ENCODE assay signal across 1 cellular context in the genomic region with DNA sequence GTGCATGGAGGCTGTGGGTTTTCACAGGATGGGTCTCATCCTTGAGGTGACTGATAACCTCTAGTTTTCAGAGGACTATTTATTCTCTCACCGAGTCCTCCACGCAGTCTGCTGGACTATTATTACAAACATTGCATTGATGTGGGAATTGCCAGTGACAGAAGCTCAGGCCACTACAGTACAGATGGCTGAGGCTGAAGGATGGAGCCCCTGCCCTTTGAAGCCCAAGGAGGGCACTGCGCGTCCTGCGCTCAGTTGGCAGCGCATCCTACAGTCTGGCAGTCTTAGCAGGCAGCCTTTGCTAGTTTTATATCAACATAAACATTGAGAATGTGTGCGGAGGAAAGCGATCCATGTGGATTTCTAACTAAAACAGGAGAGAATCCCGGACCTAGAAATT.
TF ChIP-seq lines count a peak whose summit lies in the region.

No MANE protein-coding gene starts in this region.

TF ChIP-seq in K562, 482 proteins besides CTCF, POLR2A, EP300 and RAD21:
- TF ChIP-seq ZNF644 (tag; IDR thresholded peaks at IDR 0.05; ENCODE audit: low read depth), result no peak
- TF ChIP-seq JUN (IDR thresholded peaks at IDR 0.05; ENCODE audit: borderline replicate concordance, low read depth, low read length), result no peak
- no peak for TF ChIP-seq JUN (CRISPR knock-in tag; IDR thresholded peaks at IDR 0.05; ENCODE audit: borderline replicate concordance)
- no peak for TF ChIP-seq TBP (optimal IDR thresholded peaks at IDR 0.05; ENCODE audit: low read depth, low read length)
- TF ChIP-seq ZNF695 (CRISPR knock-in tag; IDR thresholded peaks at IDR 0.05), result no peak
- no peak for TF ChIP-seq PTRF (tag; IDR thresholded peaks at IDR 0.05)
- TF ChIP-seq RB1 (IDR thresholded peaks at IDR 0.05; ENCODE audit: low read depth), result no peak
TF ChIP-seq in K562: peak in this region for 0.
